Comparison of ENCODE assay signal across 1 cellular context in genomic region chr1:160712525-160713080, GRCh38.
A peak's percentile ranks its signal among the peaks of the same experiment; 100 is the strongest.
TF ChIP-seq lines count a peak whose summit lies in the region.

No MANE protein-coding gene starts in this region.

TF ChIP-seq in GM12878, 131 proteins besides CTCF, POLR2A, EP300 and RAD21:
- peak; percentile 84 for TF ChIP-seq RELA (IDR thresholded peaks at IDR 0.05; ENCODE audit: borderline replicate concordance, partially characterized antibody)
- TF ChIP-seq ZNF687 (IDR thresholded peaks at IDR 0.05): peak; percentile 43; the same call in 1 of the 2 replicates
- peak; percentile 82 for TF ChIP-seq MLLT1 (IDR thresholded peaks at IDR 0.05)
- TF ChIP-seq BACH1 (IDR thresholded peaks at IDR 0.05; ENCODE audit: borderline replicate concordance): 0 out of 2 replicates have a peak, but pooled peaks have one; percentile 63
- 0 out of 2 replicates have a peak, but pooled peaks have one; percentile 35 for TF ChIP-seq PML (IDR thresholded peaks at IDR 0.05; ENCODE audit: low read length)
- TF ChIP-seq ATF2 (IDR thresholded peaks at IDR 0.05; ENCODE audit: low read length): peak; percentile 75
- peak; percentile 41; the same call in 1 of the 2 replicates for TF ChIP-seq SMARCA5 (IDR thresholded peaks at IDR 0.05)
- peak; percentile 87 for TF ChIP-seq POLR2AphosphoS5 (IDR thresholded peaks at IDR 0.05; ENCODE audit: low read length)
- peak; percentile 43; the same call in 1 of the 2 replicates for TF ChIP-seq YY1 (IDR thresholded peaks at IDR 0.05; ENCODE audit: low read depth, low read length)
- TF ChIP-seq ETV6 (conservative IDR thresholded peaks at IDR 0.05 in 1 of 2, IDR thresholded peaks at IDR 0.05 in 1 of 2; ENCODE audit: borderline replicate concordance in 1 of 2, low read depth in 1 of 2): peak in 1 of 2 experiments; percentile 69; a peak in 2 of 4 replicates
- peak; percentile 88 for TF ChIP-seq CUX1 (IDR thresholded peaks at IDR 0.05; ENCODE audit: insufficient replicate concordance, low read depth, low read length)
- peak; percentile 77; the same call in 1 of the 2 replicates for TF ChIP-seq ZBED1 (IDR thresholded peaks at IDR 0.05; ENCODE audit: borderline replicate concordance)
- peak; percentile 54; the same call in 1 of the 2 replicates for TF ChIP-seq CBFB (IDR thresholded peaks at IDR 0.05; ENCODE audit: low read depth)
- peak; percentile 72 to 78; a peak in 3 of 4 replicates for TF ChIP-seq IKZF2 (IDR thresholded peaks at IDR 0.05)
- TF ChIP-seq FOXM1 (IDR thresholded peaks at IDR 0.05; ENCODE audit: low read depth, low read length): peak; percentile 64; the same call in 1 of the 2 replicates
- peak; percentile 70 for TF ChIP-seq RELB (IDR thresholded peaks at IDR 0.05; ENCODE audit: low read depth)
- peak; percentile 63; the same call in 1 of the 2 replicates for TF ChIP-seq TCF12 (IDR thresholded peaks at IDR 0.05; ENCODE audit: low read depth, low read length)
- TF ChIP-seq TAF1 (IDR thresholded peaks at IDR 0.05; ENCODE audit: borderline replicate concordance, low read depth, low read length): peak; percentile 50; the same call in 1 of the 2 replicates
- TF ChIP-seq SMAD1 (IDR thresholded peaks at IDR 0.05; ENCODE audit: low read depth, partially characterized antibody): peak; percentile 48
- TF ChIP-seq RUNX3 (IDR thresholded peaks at IDR 0.05; ENCODE audit: low read length): peak; percentile 21; the same call in 1 of the 2 replicates
- TF ChIP-seq DPF2 (IDR thresholded peaks at IDR 0.05): 0 out of 2 replicates have a peak, but pooled peaks have one; percentile 22
- TF ChIP-seq PAX5 (IDR thresholded peaks at IDR 0.05; ENCODE audit: borderline replicate concordance, low read depth, low read length): peak; percentile 41; the same call in 1 of the 2 replicates
- peak; percentile 74 for TF ChIP-seq IKZF1 (conservative IDR thresholded peaks at IDR 0.05)
- peak; percentile 52; the same call in 1 of the 2 replicates for TF ChIP-seq SPI1 (IDR thresholded peaks at IDR 0.05; ENCODE audit: borderline replicate concordance, insufficient read depth, low read depth, low read length)
- TF ChIP-seq GATAD2B (conservative IDR thresholded peaks at IDR 0.05; ENCODE audit: low read depth): peak; percentile 75
- TF ChIP-seq BHLHE40 (IDR thresholded peaks at IDR 0.05; ENCODE audit: borderline replicate concordance in 1 of 2, low read depth in 2 of 2, low read length in 1 of 2): peak in 1 of 2 experiments; percentile 48; a peak in 1 of 4 replicates
- peak; percentile 60; the same call in 1 of the 3 replicates for TF ChIP-seq POU2F2 (IDR thresholded peaks at IDR 0.05; ENCODE audit: borderline replicate concordance, low read depth, low read length)
- TF ChIP-seq CHD2 (IDR thresholded peaks at IDR 0.05; ENCODE audit: borderline replicate concordance, low read depth, low read length): peak; percentile 53; the same call in 1 of the 2 replicates
- peak; percentile 52; the same call in 1 of the 2 replicates for TF ChIP-seq NBN (IDR thresholded peaks at IDR 0.05)
- TF ChIP-seq HDGF (IDR thresholded peaks at IDR 0.05): peak; percentile 93
- peak; percentile 43; the same call in 1 of the 2 replicates for TF ChIP-seq ATF7 (IDR thresholded peaks at IDR 0.05; ENCODE audit: low read depth)
- peak; percentile 93 for TF ChIP-seq BCL3 (IDR thresholded peaks at IDR 0.05; ENCODE audit: borderline replicate concordance, insufficient read depth, low read depth, low read length, poor library complexity, severe bottlenecking)
- peak; percentile 32 for TF ChIP-seq SKIL (IDR thresholded peaks at IDR 0.05; ENCODE audit: low read depth, poor library complexity, severe bottlenecking)
- TF ChIP-seq MEF2B (IDR thresholded peaks at IDR 0.05; ENCODE audit: partially characterized antibody, poor library complexity, severe bottlenecking): peak; percentile 77
- TF ChIP-seq E2F8 (IDR thresholded peaks at IDR 0.05; ENCODE audit: low read depth, partially characterized antibody): peak; percentile 9
